13 cellular contexts compared by ENCODE assay signal in the genomic region with DNA sequence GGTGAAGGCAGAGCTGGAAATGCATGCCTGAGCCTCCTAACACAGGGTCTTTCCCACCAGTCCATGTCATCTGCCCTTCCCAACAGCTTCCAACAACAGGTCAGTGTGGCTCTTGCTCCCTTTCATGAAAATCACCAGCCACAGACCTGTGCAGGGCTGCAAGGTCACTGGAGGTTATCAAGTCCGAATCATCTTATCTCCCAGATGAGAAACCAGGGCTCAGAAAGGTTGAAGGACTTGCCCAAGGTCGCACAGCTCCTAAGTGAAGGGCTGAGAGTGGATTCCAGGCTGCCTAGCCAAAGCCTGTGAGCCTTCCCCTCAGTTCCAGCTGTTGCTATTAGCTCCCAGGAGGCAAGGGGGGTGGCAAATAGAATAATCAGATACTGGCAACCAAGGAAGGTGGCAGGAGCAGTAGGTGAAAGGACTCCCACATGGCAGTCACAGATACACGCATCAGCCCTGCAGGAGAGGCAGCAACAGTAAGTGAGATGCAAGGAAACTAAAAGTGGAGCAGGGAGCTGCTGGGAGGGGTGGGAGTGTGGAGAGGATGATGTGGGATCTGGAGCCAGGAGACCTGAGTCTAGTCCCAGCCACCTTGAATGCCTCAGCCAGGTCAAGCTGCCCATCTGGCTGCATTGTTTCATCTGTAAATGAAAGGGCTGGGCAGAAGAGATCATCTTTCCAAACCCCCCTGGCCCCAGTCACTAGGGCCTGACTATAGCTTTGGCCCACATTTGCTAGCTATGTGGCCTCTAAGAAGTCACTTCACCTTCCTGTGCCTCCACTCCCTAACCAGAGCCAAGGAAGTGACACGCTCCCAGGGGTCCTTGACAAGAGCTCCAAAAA.
DNase-seq lines count a peak whose midpoint lies in the region; ATAC-seq and TF ChIP-seq lines count a peak whose summit lies in the region.
"Had no signal": no experiment of that assay in that cellular context is flagged by ENCODE, and none has a peak within 500 bp of the region (broad histone marks: within the 10 kb centered on the region; RNA-seq: fewer than 3 reads in every experiment).

No MANE protein-coding gene starts in this region.

- no peak for ATAC-seq in activated CD8-positive, alpha-beta T cell treated with anti-CD3 and anti-CD28 coated beads for 36 hours
- no peak for ATAC-seq in activated CD8-positive, alpha-beta T cell treated with anti-CD3 and anti-CD28 coated beads, Interleukin-2, amount 10 ng/mL, durations not matched to agents 7 days and 5 days
- ATAC-seq in WTC11 = no peak

- H3K36me3 Mint-ChIP-seq in activated CD8-positive, alpha-beta T cell treated with anti-CD3 and anti-CD28 coated beads for 36 hours (ENCODE audit: low read depth) = no peaks in the 10 kb centered on the region
- H3K36me3 Mint-ChIP-seq in activated CD8-positive, alpha-beta T cell treated with anti-CD3 and anti-CD28 coated beads, Interleukin-2, amount 10 ng/mL, durations not matched to agents 7 days and 5 days (ENCODE audit: low read depth) = peaks cover 10% of the 10 kb centered on the region
- H3K36me3 Mint-ChIP-seq in WTC11 = no peaks in the 10 kb centered on the region
- H3K36me3 Mint-ChIP-seq: activated CD4-positive, alpha-beta memory T cell treated with anti-CD3 and anti-CD28 coated beads for 36 hours had no signal

- H3K4me1 ChIP-seq in mesodermal cell (ENCODE audit: control insufficient read depth, insufficient read depth, low read length, poor library complexity, severe bottlenecking) = peaks cover 81% of the 10 kb centered on the region

- peaks cover 16% of the 10 kb centered on the region for H3K36me3 ChIP-seq in mesodermal cell (ENCODE audit: control insufficient read depth, insufficient read depth, low read length)
- H3K36me3 ChIP-seq: thyroid gland had no signal

- H3K4me3 Mint-ChIP-seq in activated CD8-positive, alpha-beta T cell treated with anti-CD3 and anti-CD28 coated beads for 36 hours = no peak overlapping the region
- H3K4me3 Mint-ChIP-seq in activated CD8-positive, alpha-beta T cell treated with anti-CD3 and anti-CD28 coated beads, Interleukin-2, amount 10 ng/mL, durations not matched to agents 7 days and 5 days = no peak overlapping the region
- H3K4me3 Mint-ChIP-seq in WTC11 = no peak overlapping the region
- H3K4me3 Mint-ChIP-seq: activated CD4-positive, alpha-beta memory T cell treated with anti-CD3 and anti-CD28 coated beads for 36 hours had no signal

- POLR2A ChIA-PET in activated CD8-positive, alpha-beta T cell treated with anti-CD3 and anti-CD28 coated beads for 36 hours (lab: Charles Lee) = interaction anchor here (0.7 to 1.2 kb wide), 3 partner anchors 11 to 20 kb away, joined by 3 read pairs; no protein-coding TSS in a partner anchor
- POLR2A ChIA-PET in activated CD8-positive, alpha-beta T cell treated with anti-CD3 and anti-CD28 coated beads, Interleukin-2, amount 10 ng/mL, durations not matched to agents 7 days and 5 days (lab: Charles Lee) = no interaction called here
- POLR2A ChIA-PET in WTC11 (lab: Charles Lee) = interaction anchor here (0.8 to 1.4 kb wide), 5 partner anchors 19 to 167 kb away, joined by 3 to 9 read pairs (median 3); no protein-coding TSS in a partner anchor

- peak overlapping the region; percentile 55 for H3K27ac Mint-ChIP-seq in activated CD8-positive, alpha-beta T cell treated with anti-CD3 and anti-CD28 coated beads for 36 hours
- no peak overlapping the region for H3K27ac Mint-ChIP-seq in activated CD8-positive, alpha-beta T cell treated with anti-CD3 and anti-CD28 coated beads, Interleukin-2, amount 10 ng/mL, durations not matched to agents 7 days and 5 days
- H3K27ac Mint-ChIP-seq in WTC11 = peak overlapping the region; percentile 52
- H3K27ac Mint-ChIP-seq: activated CD4-positive, alpha-beta memory T cell treated with anti-CD3 and anti-CD28 coated beads for 36 hours had no signal

- no peaks in the 10 kb centered on the region for H3K9me3 ChIP-seq in mesodermal cell (ENCODE audit: control insufficient read depth, low read length)
- H3K9me3 ChIP-seq: thyroid gland had no signal

- no peaks in the 10 kb centered on the region for H3K27me3 Mint-ChIP-seq in activated CD8-positive, alpha-beta T cell treated with anti-CD3 and anti-CD28 coated beads for 36 hours
- no peaks in the 10 kb centered on the region for H3K27me3 Mint-ChIP-seq in activated CD8-positive, alpha-beta T cell treated with anti-CD3 and anti-CD28 coated beads, Interleukin-2, amount 10 ng/mL, durations not matched to agents 7 days and 5 days (ENCODE audit: low read depth)
- no peaks in the 10 kb centered on the region for H3K27me3 Mint-ChIP-seq in WTC11 (ENCODE audit: low read depth)
- H3K27me3 Mint-ChIP-seq: activated CD4-positive, alpha-beta memory T cell treated with anti-CD3 and anti-CD28 coated beads for 36 hours had no signal

- CTCF ChIA-PET in activated CD8-positive, alpha-beta T cell treated with anti-CD3 and anti-CD28 coated beads for 36 hours (lab: Charles Lee) = interaction anchor here (0.9 kb wide), 1 partner anchor 10 kb away, joined by 3 read pairs; no protein-coding TSS in a partner anchor
- CTCF ChIA-PET in activated CD8-positive, alpha-beta T cell treated with anti-CD3 and anti-CD28 coated beads, Interleukin-2, amount 10 ng/mL, durations not matched to agents 7 days and 5 days (lab: Charles Lee) = interaction anchor here (1.1 to 1.5 kb wide), 2 partner anchors 27 to 151 kb away, joined by 3 read pairs; no protein-coding TSS in a partner anchor
- CTCF ChIA-PET in WTC11 (lab: Charles Lee) = interaction anchor here (0.5 to 2.1 kb wide), 8 partner anchors 9 to 216 kb away, joined by 3 to 9 read pairs (median 4); partner anchors contain the start of gene ACOT11

- H3K27ac ChIP-seq in mesodermal cell (ENCODE audit: low read depth, low read length, severe bottlenecking) (peak overlapping the region; percentile 20), temporal lobe (ENCODE audit: low read depth, low read length) (peak overlapping the region; percentile 88)
- H3K27ac ChIP-seq: thyroid gland had no signal

- H3K9me3 Mint-ChIP-seq in activated CD8-positive, alpha-beta T cell treated with anti-CD3 and anti-CD28 coated beads for 36 hours = no peaks in the 10 kb centered on the region
- no peaks in the 10 kb centered on the region for H3K9me3 Mint-ChIP-seq in activated CD8-positive, alpha-beta T cell treated with anti-CD3 and anti-CD28 coated beads, Interleukin-2, amount 10 ng/mL, durations not matched to agents 7 days and 5 days (ENCODE audit: insufficient read depth)
- no peaks in the 10 kb centered on the region for H3K9me3 Mint-ChIP-seq in WTC11
- H3K9me3 Mint-ChIP-seq: activated CD4-positive, alpha-beta memory T cell treated with anti-CD3 and anti-CD28 coated beads for 36 hours had no signal

- no peak overlapping the region for H3K4me3 ChIP-seq in mesodermal cell (ENCODE audit: extremely low read depth, insufficient read depth, low read length, poor library complexity, severe bottlenecking)
- H3K4me3 ChIP-seq: thyroid gland had no signal

- intact Hi-C loops in activated CD8-positive, alpha-beta T cell treated with anti-CD3 and anti-CD28 coated beads for 36 hours (cut with micrococcal nuclease) = no loop called here

- WGBS in mesodermal cell (ENCODE audit: insufficient coverage in 2 of 2), 2 experiments = 88 to 100% methylated on average over 1 to 4 of the region's 4 CpGs

- TF ChIP-seq CTCF in activated CD8-positive, alpha-beta T cell treated with anti-CD3 and anti-CD28 coated beads for 36 hours (IDR thresholded peaks at IDR 0.05) = no peak
- no peak for TF ChIP-seq CTCF in WTC11 (IDR thresholded peaks at IDR 0.05)

- no peak for DNase-seq in activated CD8-positive, alpha-beta T cell treated with anti-CD3 and anti-CD28 coated beads for 36 hours
- DNase-seq in activated CD8-positive, alpha-beta T cell treated with anti-CD3 and anti-CD28 coated beads, Interleukin-2, amount 10 ng/mL, durations not matched to agents 7 days and 5 days = no peak
- DNase-seq in WTC11 (ENCODE audit: low spot score) (no peak), globus pallidus (ENCODE audit: low spot score) (no peak), pons (ENCODE audit: low spot score) (no peak), islet precursor cell (no peak)
- DNase-seq: activated CD4-positive, alpha-beta memory T cell treated with anti-CD3 and anti-CD28 coated beads for 36 hours; NCI-H774; stimulated activated CD4-positive, alpha-beta T cell treated with anti-CD3 and anti-CD28 coated beads, Interleukin-4, amount 100 ng/mL, for 4 hours; T-helper 1 cell; thyroid gland had no signal

- H3K4me1 Mint-ChIP-seq in activated CD8-positive, alpha-beta T cell treated with anti-CD3 and anti-CD28 coated beads for 36 hours (ENCODE audit: low read depth) = peaks cover 58% of the 10 kb centered on the region
- H3K4me1 Mint-ChIP-seq in activated CD8-positive, alpha-beta T cell treated with anti-CD3 and anti-CD28 coated beads, Interleukin-2, amount 10 ng/mL, durations not matched to agents 7 days and 5 days (ENCODE audit: low read depth) = peaks cover 28% of the 10 kb centered on the region
- peaks cover 96% of the 10 kb centered on the region for H3K4me1 Mint-ChIP-seq in WTC11

TF ChIP-seq in WTC11, 78 proteins besides CTCF, POLR2A, EP300 and RAD21 (continues in another document):
- TF ChIP-seq FOXP4 (CRISPR knock-in tag; IDR thresholded peaks at IDR 0.05) (no peak), NFATC4 (CRISPR knock-in tag; IDR thresholded peaks at IDR 0.05) (no peak)
- TF ChIP-seq, protein P1, sequence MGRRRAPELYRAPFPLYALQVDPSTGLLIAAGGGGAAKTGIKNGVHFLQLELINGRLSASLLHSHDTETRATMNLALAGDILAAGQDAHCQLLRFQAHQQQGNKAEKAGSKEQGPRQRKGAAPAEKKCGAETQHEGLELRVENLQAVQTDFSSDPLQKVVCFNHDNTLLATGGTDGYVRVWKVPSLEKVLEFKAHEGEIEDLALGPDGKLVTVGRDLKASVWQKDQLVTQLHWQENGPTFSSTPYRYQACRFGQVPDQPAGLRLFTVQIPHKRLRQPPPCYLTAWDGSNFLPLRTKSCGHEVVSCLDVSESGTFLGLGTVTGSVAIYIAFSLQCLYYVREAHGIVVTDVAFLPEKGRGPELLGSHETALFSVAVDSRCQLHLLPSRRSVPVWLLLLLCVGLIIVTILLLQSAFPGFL (CRISPR knock-in tag; IDR thresholded peaks at IDR 0.05; ENCODE audit: borderline replicate concordance) = no peak
